ENCODE assay signal across 18 cellular contexts in genomic region chr4:1614854-1615595, GRCh38.
A peak's percentile ranks its signal among the peaks of the same experiment; 100 is the strongest.
DNase-seq lines count a peak whose midpoint lies in the region; ATAC-seq and TF ChIP-seq lines count a peak whose summit lies in the region.
"Had no signal": no experiment of that assay in that cellular context is flagged by ENCODE, and none has a peak within 500 bp of the region (broad histone marks: within the 10 kb centered on the region; RNA-seq: fewer than 3 reads in every experiment).

No MANE protein-coding gene starts in this region.

- no peak for ATAC-seq in central memory CD8-positive, alpha-beta T cell (replicated peaks; ENCODE audit: extremely low read depth, poor library complexity, severe bottlenecking)
- ATAC-seq in HG02571 (IDR thresholded peaks at IDR 0.05; ENCODE audit: unreplicated experiment): no peak

- no peak for TF ChIP-seq POLR2A in transverse colon (IDR thresholded peaks at IDR 0.05)

- H3K27ac ChIP-seq in transverse colon: no peak overlapping the region
- H3K27ac ChIP-seq: neural progenitor cell, stomach had no signal

- no peaks in the 10 kb centered on the region for H3K27me3 Mint-ChIP-seq in central memory CD8-positive, alpha-beta T cell

- TF ChIP-seq EP300 in transverse colon (IDR thresholded peaks at IDR 0.05; ENCODE audit: low read depth): no peak

- H3K9me3 ChIP-seq in transverse colon: no peaks in the 10 kb centered on the region
- H3K9me3 ChIP-seq in MG63: no peaks in the 10 kb centered on the region

- intact Hi-C loops in transverse colon (cut with DNase I; ENCODE audit: low total_unique reads): no loop called here

- no peaks in the 10 kb centered on the region for H3K4me1 ChIP-seq in transverse colon
- H3K4me1 ChIP-seq: neural progenitor cell, stomach had no signal

- no peak overlapping the region for H3K4me3 Mint-ChIP-seq in central memory CD8-positive, alpha-beta T cell
- H3K4me3 Mint-ChIP-seq: CD14-positive monocyte, neural progenitor cell had no signal

- 43 to 54% methylated on average over 9 to 34 of the region's 37 CpGs for WGBS in transverse colon (ENCODE audit: low coverage in 1 of 2), 2 donors

- H3K36me3 Mint-ChIP-seq in central memory CD8-positive, alpha-beta T cell (ENCODE audit: insufficient read depth): no peaks in the 10 kb centered on the region
- H3K36me3 Mint-ChIP-seq: CD14-positive monocyte, neural progenitor cell had no signal

- in situ Hi-C loops in transverse colon (cut with MboI; ENCODE audit: low pct_ligation_motif_present in 1 of 4, low pct_unique_long_range_greater_than_20kb in 1 of 4, low sequenced_read_pairs in 3 of 4): loop anchor here in 2 of 4 donors (25.0 kb wide), 1 partner anchor 253 kb away; no protein-coding TSS in a partner anchor

- H3K4me3 ChIP-seq in transverse colon (no peak overlapping the region), MG63 (no peak overlapping the region)
- H3K4me3 ChIP-seq: neural progenitor cell, stomach had no signal

- peaks cover 14% of the 10 kb centered on the region for H3K9me3 Mint-ChIP-seq in central memory CD8-positive, alpha-beta T cell
- H3K9me3 Mint-ChIP-seq: neural progenitor cell had no signal

- H3K27ac Mint-ChIP-seq in central memory CD8-positive, alpha-beta T cell (ENCODE audit: low read depth): peak overlapping the region; percentile 60
- H3K27ac Mint-ChIP-seq: CD14-positive monocyte, neural progenitor cell had no signal

- H3K4me1 Mint-ChIP-seq in central memory CD8-positive, alpha-beta T cell: peaks cover 7% of the 10 kb centered on the region
- H3K4me1 Mint-ChIP-seq: CD14-positive monocyte had no signal

- H3K36me3 ChIP-seq in transverse colon (no peaks in the 10 kb centered on the region), MG63 (no peaks in the 10 kb centered on the region)
- H3K36me3 ChIP-seq: neural progenitor cell, stomach had no signal

- H3K27me3 ChIP-seq in transverse colon (no peaks in the 10 kb centered on the region), MG63 (no peaks in the 10 kb centered on the region)
- H3K27me3 ChIP-seq: neural progenitor cell, stomach had no signal

- no peak for TF ChIP-seq CTCF in transverse colon (IDR thresholded peaks at IDR 0.05)

- peak; percentile 61 for DNase-seq in DMS53 (lab: John Stamatoyannopoulos, UW)
- no peak for DNase-seq in DMS53 treated with DMSO at 0.1 percent for 48 hours (lab: John Stamatoyannopoulos, UW; ENCODE audit: unreplicated experiment)
- peak in 4 of 6 experiments; percentile 36 to 74 (median 56) for DNase-seq in stimulated activated naive CD4-positive, alpha-beta T cell (lab: John Stamatoyannopoulos, UW)
- DNase-seq in stimulated activated naive CD4-positive, alpha-beta T cell treated with Interleukin-2 at 50 U/mL for 16 hours (lab: John Stamatoyannopoulos, UW): no peak
- DNase-seq in central memory CD8-positive, alpha-beta T cell (ENCODE audit: low spot score in 2 of 2): no peak
- DNase-seq in transverse colon: peak; percentile 17
- no peak for DNase-seq in MG63
- DNase-seq: activated T-cell treated with anti-CD3 and anti-CD28 coated beads, Interleukin-2, amount 50 U/mL, for 48 hours; anterior cingulate cortex; hippocampal formation; Karpas-422; NCI-H1417; NCI-H510A; stomach; T1000 had no signal

Comparison
In these comparisons a context has a peak if more than half of its experiments do, and no peak if none do; other contexts are left out.
1. DNase-seq: peak in DMS53 (single experiment), stimulated activated naive CD4-positive, alpha-beta T cell (4 of 6) and transverse colon (single experiment); none in DMS53 treated with DMSO at 0.1 percent for 48 hours (single experiment), stimulated activated naive CD4-positive, alpha-beta T cell treated with Interleukin-2 at 50 U/mL for 16 hours (single experiment), central memory CD8-positive, alpha-beta T cell (0 of 2) and MG63 (single experiment).